11 cellular contexts compared by ENCODE assay signal in genomic region chr3:129614927-129615363, GRCh38. TPM values are rescaled to one million over a fixed set of nuclear protein-coding genes. Genes with fewer than 3 reads are reported as not detected.
DNase-seq lines count a peak whose midpoint lies in the region; ATAC-seq and TF ChIP-seq lines count a peak whose summit lies in the region.
"Had no signal": no experiment of that assay in that cellular context is flagged by ENCODE, and none has a peak within 500 bp of the region (broad histone marks: within the 10 kb centered on the region; RNA-seq: fewer than 3 reads in every experiment).

No MANE protein-coding gene starts in this region.

- no peaks in the 10 kb centered on the region for H3K9me3 ChIP-seq in esophagus muscularis mucosa
- H3K9me3 ChIP-seq in mucosa of rectum (ENCODE audit: control insufficient read depth in 2 of 2, low read length in 2 of 2), result no peaks in the 10 kb centered on the region
- H3K9me3 ChIP-seq: prostate gland had no signal

- in situ Hi-C loops in SK-MEL-5 (cut with HindIII; ENCODE audit: low pct_unique_long_range_greater_than_20kb, low sequenced_read_pairs), result no loop called here

- TF ChIP-seq EP300 in esophagus muscularis mucosa (IDR thresholded peaks at IDR 0.05), result no peak

- no peaks in the 10 kb centered on the region for H3K27me3 ChIP-seq in esophagus muscularis mucosa
- no peaks in the 10 kb centered on the region for H3K27me3 ChIP-seq in mucosa of rectum (ENCODE audit: control insufficient read depth in 2 of 2, insufficient read depth in 2 of 2, low read length in 2 of 2)

- H3K36me3 ChIP-seq in esophagus muscularis mucosa (no peaks in the 10 kb centered on the region), mucosa of rectum (ENCODE audit: control insufficient read depth in 2 of 2, insufficient read depth in 2 of 2, low read length in 2 of 2) (no peaks in the 10 kb centered on the region)
- H3K36me3 ChIP-seq: prostate gland had no signal

- peak overlapping the region; percentile 43 to 70 (median 54) for H3K27ac ChIP-seq in esophagus muscularis mucosa (replicated peaks in 1 of 4)
- peak overlapping the region; percentile 39 to 52 for H3K27ac ChIP-seq in mucosa of rectum (ENCODE audit: low read depth in 2 of 2, low read length in 2 of 2)
- H3K27ac ChIP-seq: KMS-11, prostate gland had no signal

- H3K4me1 ChIP-seq in esophagus muscularis mucosa (peaks cover 78 to 91% (median 87%) of the 10 kb centered on the region in 4 donors), mucosa of rectum (ENCODE audit: control insufficient read depth in 2 of 2, insufficient read depth in 2 of 2, low read length in 2 of 2) (peaks cover 11 to 23% of the 10 kb centered on the region in 2 donors)
- H3K4me1 ChIP-seq: prostate gland had no signal

- H3K27me3 Mint-ChIP-seq in type B pancreatic cell, result no peaks in the 10 kb centered on the region

- H3K9ac ChIP-seq in mucosa of rectum (ENCODE audit: low read depth in 1 of 2, low read length in 2 of 2), result no peak overlapping the region
- H3K9ac ChIP-seq: KMS-11 had no signal

- H3K4me1 Mint-ChIP-seq in type B pancreatic cell (ENCODE audit: unreplicated experiment), result peaks cover 14% of the 10 kb centered on the region

- peak; percentile 26 for DNase-seq in SK-MEL-5 (ENCODE audit: low read depth, low spot score)
- DNase-seq in esophagus muscularis mucosa (ENCODE audit: extremely low spot score), result no peak
- DNase-seq in type B pancreatic cell (ENCODE audit: extremely low spot score, unreplicated experiment), result no peak
- DNase-seq in stimulated activated naive CD4-positive, alpha-beta T cell treated with Interleukin-2 at 50 U/mL for 16 hours (lab: John Stamatoyannopoulos, UW), result no peak
- DNase-seq in foreskin melanocyte, result no peak
- DNase-seq: NCI-H187, NCI-H748 treated with DMSO at 0.1 percent for 48 hours had no signal

- intact Hi-C loops in esophagus muscularis mucosa (cut with DNase I), result no loop called here

- H3K4me3 ChIP-seq in esophagus muscularis mucosa, result no peak overlapping the region
- no peak overlapping the region for H3K4me3 ChIP-seq in mucosa of rectum (ENCODE audit: low read length in 2 of 2)
- H3K4me3 ChIP-seq: prostate gland had no signal

- no peaks in the 10 kb centered on the region for H3K9me3 Mint-ChIP-seq in type B pancreatic cell

- no peaks in the 10 kb centered on the region for H3K36me3 Mint-ChIP-seq in type B pancreatic cell

- no peak for ATAC-seq in activated CD4-positive, CD25-positive, alpha-beta regulatory T cell treated with anti-CD3 and anti-CD28 coated beads, Interleukin-2, amount 50 U/mL, for 24 hours

- 68% methylated on average over 4 of the region's 5 CpGs for WGBS in esophagus muscularis mucosa

- peak overlapping the region; percentile 56 for H3K27ac Mint-ChIP-seq in type B pancreatic cell

- TF ChIP-seq CTCF in esophagus muscularis mucosa (IDR thresholded peaks at IDR 0.05) (no peak), type B pancreatic cell (conservative IDR thresholded peaks at IDR 0.05) (no peak)

- TF ChIP-seq POLR2A in esophagus muscularis mucosa (IDR thresholded peaks at IDR 0.05; ENCODE audit: low read depth), result no peak

- H3K4me3 Mint-ChIP-seq in type B pancreatic cell, result no peak overlapping the region

RNA-seq across cellular contexts. Expression of gene PLXND1, which starts 8.5 kb away (rescaled TPM):
- total RNA-seq in SK-MEL-5 (2014; rRNA removed; shearing (Covaris generic)), result 17.6 and 21.8 TPM in 2 replicates
- polyA plus RNA-seq in SK-MEL-5 (2015; cell fraction: cytosol; rRNA removed), result 35.7 and 43.2 TPM in 2 replicates
- polyA plus RNA-seq in SK-MEL-5 (2015; cell fraction: nucleus; rRNA removed), result 63.1 and 64.5 TPM in 2 replicates
- total RNA-seq in esophagus muscularis mucosa, result 10 to 100 TPM; 50.5 to 89.9 (median 76.6) TPM
- total RNA-seq in type B pancreatic cell (ENCODE audit: low replicate concordance), result 56.9 and 71.0 TPM in 2 replicates
